ENCODE assay signal across 3 cellular contexts in the genomic region with DNA sequence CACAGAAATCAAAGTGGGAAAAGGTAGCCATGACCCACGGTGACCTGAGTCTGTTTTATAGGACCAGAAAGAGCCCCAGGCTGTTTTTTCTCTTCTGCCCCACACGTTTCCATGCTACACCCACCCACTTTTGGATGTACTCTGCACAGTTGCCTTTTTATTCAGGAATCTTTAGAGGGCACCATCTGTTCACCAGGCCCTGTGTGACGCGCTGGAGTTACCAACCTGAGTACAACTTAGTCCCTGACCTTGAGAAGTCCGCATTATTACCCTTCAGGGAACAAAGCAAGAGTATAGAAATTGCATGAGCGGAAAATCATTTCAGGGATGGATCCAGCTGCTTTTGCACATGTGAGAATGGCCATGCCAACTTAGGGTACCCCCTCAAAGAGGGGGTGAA.
TF ChIP-seq lines count a peak whose summit lies in the region.

No MANE protein-coding gene starts in this region.

TF ChIP-seq in SK-N-SH, 30 proteins besides CTCF, POLR2A, EP300 and RAD21 (continued from another document):
- TF ChIP-seq GATA2 (CRISPR knock-in tag; IDR thresholded peaks at IDR 0.05), result no peak
- TF ChIP-seq FOXJ3 (CRISPR knock-in tag; IDR thresholded peaks at IDR 0.05), result no peak
- TF ChIP-seq FOSL2 (IDR thresholded peaks at IDR 0.05; ENCODE audit: borderline replicate concordance, low read depth), result no peak
- TF ChIP-seq NRF1 (IDR thresholded peaks at IDR 0.05; ENCODE audit: low read depth, low read length), result no peak
- no peak for TF ChIP-seq RCOR1 (IDR thresholded peaks at IDR 0.05; ENCODE audit: low read length)
- no peak for TF ChIP-seq ELF1 (IDR thresholded peaks at IDR 0.05)
- TF ChIP-seq TCF12 (IDR thresholded peaks at IDR 0.05), result no peak
- no peak for TF ChIP-seq SMC3 (IDR thresholded peaks at IDR 0.05; ENCODE audit: low read depth, low read length)
- TF ChIP-seq GABPA (IDR thresholded peaks at IDR 0.05; ENCODE audit: low read depth), result no peak
- TF ChIP-seq, protein P1, sequence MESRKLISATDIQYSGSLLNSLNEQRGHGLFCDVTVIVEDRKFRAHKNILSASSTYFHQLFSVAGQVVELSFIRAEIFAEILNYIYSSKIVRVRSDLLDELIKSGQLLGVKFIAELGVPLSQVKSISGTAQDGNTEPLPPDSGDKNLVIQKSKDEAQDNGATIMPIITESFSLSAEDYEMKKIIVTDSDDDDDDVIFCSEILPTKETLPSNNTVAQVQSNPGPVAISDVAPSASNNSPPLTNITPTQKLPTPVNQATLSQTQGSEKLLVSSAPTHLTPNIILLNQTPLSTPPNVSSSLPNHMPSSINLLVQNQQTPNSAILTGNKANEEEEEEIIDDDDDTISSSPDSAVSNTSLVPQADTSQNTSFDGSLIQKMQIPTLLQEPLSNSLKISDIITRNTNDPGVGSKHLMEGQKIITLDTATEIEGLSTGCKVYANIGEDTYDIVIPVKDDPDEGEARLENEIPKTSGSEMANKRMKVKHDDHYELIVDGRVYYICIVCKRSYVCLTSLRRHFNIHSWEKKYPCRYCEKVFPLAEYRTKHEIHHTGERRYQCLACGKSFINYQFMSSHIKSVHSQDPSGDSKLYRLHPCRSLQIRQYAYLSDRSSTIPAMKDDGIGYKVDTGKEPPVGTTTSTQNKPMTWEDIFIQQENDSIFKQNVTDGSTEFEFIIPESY (IDR thresholded peaks at IDR 0.05; ENCODE audit: borderline replicate concordance, low read depth), result no peak
- TF ChIP-seq, protein P2, sequence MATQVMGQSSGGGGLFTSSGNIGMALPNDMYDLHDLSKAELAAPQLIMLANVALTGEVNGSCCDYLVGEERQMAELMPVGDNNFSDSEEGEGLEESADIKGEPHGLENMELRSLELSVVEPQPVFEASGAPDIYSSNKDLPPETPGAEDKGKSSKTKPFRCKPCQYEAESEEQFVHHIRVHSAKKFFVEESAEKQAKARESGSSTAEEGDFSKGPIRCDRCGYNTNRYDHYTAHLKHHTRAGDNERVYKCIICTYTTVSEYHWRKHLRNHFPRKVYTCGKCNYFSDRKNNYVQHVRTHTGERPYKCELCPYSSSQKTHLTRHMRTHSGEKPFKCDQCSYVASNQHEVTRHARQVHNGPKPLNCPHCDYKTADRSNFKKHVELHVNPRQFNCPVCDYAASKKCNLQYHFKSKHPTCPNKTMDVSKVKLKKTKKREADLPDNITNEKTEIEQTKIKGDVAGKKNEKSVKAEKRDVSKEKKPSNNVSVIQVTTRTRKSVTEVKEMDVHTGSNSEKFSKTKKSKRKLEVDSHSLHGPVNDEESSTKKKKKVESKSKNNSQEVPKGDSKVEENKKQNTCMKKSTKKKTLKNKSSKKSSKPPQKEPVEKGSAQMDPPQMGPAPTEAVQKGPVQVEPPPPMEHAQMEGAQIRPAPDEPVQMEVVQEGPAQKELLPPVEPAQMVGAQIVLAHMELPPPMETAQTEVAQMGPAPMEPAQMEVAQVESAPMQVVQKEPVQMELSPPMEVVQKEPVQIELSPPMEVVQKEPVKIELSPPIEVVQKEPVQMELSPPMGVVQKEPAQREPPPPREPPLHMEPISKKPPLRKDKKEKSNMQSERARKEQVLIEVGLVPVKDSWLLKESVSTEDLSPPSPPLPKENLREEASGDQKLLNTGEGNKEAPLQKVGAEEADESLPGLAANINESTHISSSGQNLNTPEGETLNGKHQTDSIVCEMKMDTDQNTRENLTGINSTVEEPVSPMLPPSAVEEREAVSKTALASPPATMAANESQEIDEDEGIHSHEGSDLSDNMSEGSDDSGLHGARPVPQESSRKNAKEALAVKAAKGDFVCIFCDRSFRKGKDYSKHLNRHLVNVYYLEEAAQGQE (IDR thresholded peaks at IDR 0.05; ENCODE audit: low read depth, low read length), result no peak
- no peak for TF ChIP-seq SIN3A (IDR thresholded peaks at IDR 0.05; ENCODE audit: borderline replicate concordance, low read depth, low read length)
- TF ChIP-seq RXRA (IDR thresholded peaks at IDR 0.05; ENCODE audit: borderline replicate concordance, low read depth), result no peak
- TF ChIP-seq CHD2 (IDR thresholded peaks at IDR 0.05; ENCODE audit: low read length, partially characterized antibody), result no peak
- no peak for TF ChIP-seq EZH2phosphoT487 (IDR thresholded peaks at IDR 0.05; ENCODE audit: borderline replicate concordance, low read depth)
- no peak for TF ChIP-seq RFX5 (IDR thresholded peaks at IDR 0.05; ENCODE audit: low read length)
- TF ChIP-seq YY1 (IDR thresholded peaks at IDR 0.05; ENCODE audit: low read depth), result no peak
- no peak for TF ChIP-seq FOXM1 (IDR thresholded peaks at IDR 0.05; ENCODE audit: low read depth)

TF ChIP-seq in SK-N-SH treated with all-trans-retinoic acid at 6 μM for 48 hours, 23 proteins besides CTCF, POLR2A, EP300 and RAD21 (continued from another document and continues in another):
- TF ChIP-seq, protein P3, sequence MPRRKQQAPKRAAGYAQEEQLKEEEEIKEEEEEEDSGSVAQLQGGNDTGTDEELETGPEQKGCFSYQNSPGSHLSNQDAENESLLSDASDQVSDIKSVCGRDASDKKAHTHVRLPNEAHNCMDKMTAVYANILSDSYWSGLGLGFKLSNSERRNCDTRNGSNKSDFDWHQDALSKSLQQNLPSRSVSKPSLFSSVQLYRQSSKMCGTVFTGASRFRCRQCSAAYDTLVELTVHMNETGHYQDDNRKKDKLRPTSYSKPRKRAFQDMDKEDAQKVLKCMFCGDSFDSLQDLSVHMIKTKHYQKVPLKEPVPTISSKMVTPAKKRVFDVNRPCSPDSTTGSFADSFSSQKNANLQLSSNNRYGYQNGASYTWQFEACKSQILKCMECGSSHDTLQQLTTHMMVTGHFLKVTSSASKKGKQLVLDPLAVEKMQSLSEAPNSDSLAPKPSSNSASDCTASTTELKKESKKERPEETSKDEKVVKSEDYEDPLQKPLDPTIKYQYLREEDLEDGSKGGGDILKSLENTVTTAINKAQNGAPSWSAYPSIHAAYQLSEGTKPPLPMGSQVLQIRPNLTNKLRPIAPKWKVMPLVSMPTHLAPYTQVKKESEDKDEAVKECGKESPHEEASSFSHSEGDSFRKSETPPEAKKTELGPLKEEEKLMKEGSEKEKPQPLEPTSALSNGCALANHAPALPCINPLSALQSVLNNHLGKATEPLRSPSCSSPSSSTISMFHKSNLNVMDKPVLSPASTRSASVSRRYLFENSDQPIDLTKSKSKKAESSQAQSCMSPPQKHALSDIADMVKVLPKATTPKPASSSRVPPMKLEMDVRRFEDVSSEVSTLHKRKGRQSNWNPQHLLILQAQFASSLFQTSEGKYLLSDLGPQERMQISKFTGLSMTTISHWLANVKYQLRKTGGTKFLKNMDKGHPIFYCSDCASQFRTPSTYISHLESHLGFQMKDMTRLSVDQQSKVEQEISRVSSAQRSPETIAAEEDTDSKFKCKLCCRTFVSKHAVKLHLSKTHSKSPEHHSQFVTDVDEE (CRISPR knock-in tag; IDR thresholded peaks at IDR 0.05), result no peak
- TF ChIP-seq, protein P4, sequence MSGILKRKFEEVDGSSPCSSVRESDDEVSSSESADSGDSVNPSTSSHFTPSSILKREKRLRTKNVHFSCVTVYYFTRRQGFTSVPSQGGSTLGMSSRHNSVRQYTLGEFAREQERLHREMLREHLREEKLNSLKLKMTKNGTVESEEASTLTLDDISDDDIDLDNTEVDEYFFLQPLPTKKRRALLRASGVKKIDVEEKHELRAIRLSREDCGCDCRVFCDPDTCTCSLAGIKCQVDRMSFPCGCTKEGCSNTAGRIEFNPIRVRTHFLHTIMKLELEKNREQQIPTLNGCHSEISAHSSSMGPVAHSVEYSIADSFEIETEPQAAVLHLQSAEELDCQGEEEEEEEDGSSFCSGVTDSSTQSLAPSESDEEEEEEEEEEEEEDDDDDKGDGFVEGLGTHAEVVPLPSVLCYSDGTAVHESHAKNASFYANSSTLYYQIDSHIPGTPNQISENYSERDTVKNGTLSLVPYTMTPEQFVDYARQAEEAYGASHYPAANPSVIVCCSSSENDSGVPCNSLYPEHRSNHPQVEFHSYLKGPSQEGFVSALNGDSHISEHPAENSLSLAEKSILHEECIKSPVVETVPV (CRISPR knock-in tag; IDR thresholded peaks at IDR 0.05), result no peak
- TF ChIP-seq PPARA (CRISPR knock-in tag; IDR thresholded peaks at IDR 0.05; ENCODE audit: borderline replicate concordance) (no peak), ISL1 (CRISPR knock-in tag; IDR thresholded peaks at IDR 0.05) (no peak), TCF4 (CRISPR knock-in tag; IDR thresholded peaks at IDR 0.05; ENCODE audit: borderline replicate concordance) (no peak), ZFP30 (CRISPR knock-in tag; IDR thresholded peaks at IDR 0.05) (no peak), ZC3H10 (CRISPR knock-in tag; IDR thresholded peaks at IDR 0.05) (no peak), OSR1 (CRISPR knock-in tag; IDR thresholded peaks at IDR 0.05) (no peak), GLIS3 (CRISPR knock-in tag; IDR thresholded peaks at IDR 0.05) (no peak), TOX (CRISPR knock-in tag; IDR thresholded peaks at IDR 0.05; ENCODE audit: borderline replicate concordance) (no peak), BACH2 (CRISPR knock-in tag; IDR thresholded peaks at IDR 0.05; ENCODE audit: borderline replicate concordance) (no peak)
- TF ChIP-seq, protein P5, sequence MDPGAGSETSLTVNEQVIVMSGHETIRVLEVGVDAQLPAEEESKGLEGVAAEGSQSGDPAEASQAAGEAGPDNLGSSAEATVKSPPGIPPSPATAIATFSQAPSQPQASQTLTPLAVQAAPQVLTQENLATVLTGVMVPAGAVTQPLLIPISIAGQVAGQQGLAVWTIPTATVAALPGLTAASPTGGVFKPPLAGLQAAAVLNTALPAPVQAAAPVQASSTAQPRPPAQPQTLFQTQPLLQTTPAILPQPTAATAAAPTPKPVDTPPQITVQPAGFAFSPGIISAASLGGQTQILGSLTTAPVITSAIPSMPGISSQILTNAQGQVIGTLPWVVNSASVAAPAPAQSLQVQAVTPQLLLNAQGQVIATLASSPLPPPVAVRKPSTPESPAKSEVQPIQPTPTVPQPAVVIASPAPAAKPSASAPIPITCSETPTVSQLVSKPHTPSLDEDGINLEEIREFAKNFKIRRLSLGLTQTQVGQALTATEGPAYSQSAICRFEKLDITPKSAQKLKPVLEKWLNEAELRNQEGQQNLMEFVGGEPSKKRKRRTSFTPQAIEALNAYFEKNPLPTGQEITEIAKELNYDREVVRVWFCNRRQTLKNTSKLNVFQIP (CRISPR knock-in tag; IDR thresholded peaks at IDR 0.05; ENCODE audit: borderline replicate concordance, low read depth), result no peak

TF ChIP-seq in GM23338, 12 proteins besides CTCF, POLR2A, EP300 and RAD21 (continued from another document):
- TF ChIP-seq, protein P2 (IDR thresholded peaks at IDR 0.05; ENCODE audit: unreplicated experiment), result no peak
- TF ChIP-seq JUNB (IDR thresholded peaks at IDR 0.05; ENCODE audit: unreplicated experiment), result no peak
